In genomic region chr10:108688314-108688713, GRCh38 we compare ENCODE assay signal across 23 cellular contexts.
"Had no signal": no experiment of that assay in that cellular context is flagged by ENCODE, and none has a peak within 500 bp of the region (broad histone marks: within the 10 kb centered on the region; RNA-seq: fewer than 3 reads in every experiment).

No MANE protein-coding gene starts in this region.

- DNase-seq: activated CD4-positive, alpha-beta T cell treated with anti-CD3 and anti-CD28 coated beads for 1 hour; activated CD8-positive, alpha-beta memory T cell treated with anti-CD3 and anti-CD28 coated beads for 24 hours; activated CD8-positive, alpha-beta memory T cell treated with anti-CD3 and anti-CD28 coated beads, Interleukin-2, amount 50 U/mL, for 48 hours; activated effector memory CD4-positive, alpha-beta T cell treated with Interleukin-2 at 50 U/mL for 16 hours; activated naive CD4-positive, alpha-beta T cell treated with anti-CD3 and anti-CD28 coated beads, Interleukin-2, amount 10 ng/mL, durations not matched to agents 7 days and 5 days; activated naive CD8-positive, alpha-beta T cell treated with anti-CD3 and anti-CD28 coated beads, Interleukin-2, amount 50 U/mL, for 24 hours; activated T-cell treated with anti-CD3 and anti-CD28 coated beads, Interleukin-2, amount 50 U/mL, for 48 hours; aorta; brain microvascular endothelial cell; central memory CD4-positive, alpha-beta T cell; endodermal cell; foreskin fibroblast; glutamatergic neuron; hippocampal formation; lower lobe of right lung; sigmoid colon; stimulated activated CD4-positive, alpha-beta T cell treated with anti-CD3 and anti-CD28 coated beads, Interleukin-4, amount 100 ng/mL, for 4 hours; stimulated activated naive B cell treated with anti-CD40 and anti-IgM and Interleukin-4, amounts not matched to agents 10 μg/mL and 1 μg/mL and 100 μg/mL, for 72 hours; upper lobe of left lung; WERI-Rb-1 had no signal

- FAIRE-seq: colon, islet of Langerhans had no signal

- ATAC-seq: activated naive CD8-positive, alpha-beta T cell treated with anti-CD3 and anti-CD28 coated beads, Interleukin-2, amount 50 U/mL, for 24 hours; lower lobe of right lung; natural killer cell treated with Interleukin-12 subunit alpha and Interleukin-12 subunit beta and Interleukin-15 and Interleukin-18, amount 100 ng/mL, for 72 hours; stimulated activated naive B cell treated with anti-CD40 and anti-IgM and Interleukin-4, amounts not matched to agents 10 μg/mL and 1 μg/mL and 100 μg/mL, for 72 hours had no signal
